Comparison of ENCODE assay signal across 12 cellular contexts in genomic region chr2:64649626-64650025, GRCh38. TPM values are rescaled to one million over a fixed set of nuclear protein-coding genes. Genes with fewer than 3 reads are reported as not detected.
A peak's percentile ranks its signal among the peaks of the same experiment; 100 is the strongest.
DNase-seq lines count a peak whose midpoint lies in the region; ATAC-seq and TF ChIP-seq lines count a peak whose summit lies in the region.
"Had no signal": no experiment of that assay in that cellular context is flagged by ENCODE, and none has a peak within 500 bp of the region (broad histone marks: within the 10 kb centered on the region; RNA-seq: fewer than 3 reads in every experiment).

No MANE protein-coding gene starts in this region.

- H3K4me1 ChIP-seq in Caco-2 (peaks cover 63% of the 10 kb centered on the region), esophagus muscularis mucosa (peaks cover 46 to 76% (median 68%) of the 10 kb centered on the region in 4 donors), parathyroid adenoma (peaks cover 39% of the 10 kb centered on the region), aorta (ENCODE audit: control insufficient read depth in 1 of 2, insufficient read depth in 2 of 2, low read length in 2 of 2) (no peaks in the 10 kb centered on the region)

- no peak for TF ChIP-seq POLR2A in esophagus muscularis mucosa (IDR thresholded peaks at IDR 0.05; ENCODE audit: low read depth)

- H3K36me3 ChIP-seq in Caco-2 (ENCODE audit: control insufficient read depth, insufficient read depth, low read length) (no peaks in the 10 kb centered on the region), esophagus muscularis mucosa (no peaks in the 10 kb centered on the region), parathyroid adenoma (ENCODE audit: control insufficient read depth, insufficient read depth, low read length) (no peaks in the 10 kb centered on the region), aorta (ENCODE audit: control insufficient read depth in 1 of 2, insufficient read depth in 2 of 2, low read length in 1 of 2) (no peaks in the 10 kb centered on the region)

- peak overlapping the region; percentile 50 for H2AFZ ChIP-seq in parathyroid adenoma

- peak overlapping the region; percentile 70 for H3K4me3 Mint-ChIP-seq in Caco-2 (ENCODE audit: unreplicated experiment)
- H3K4me3 Mint-ChIP-seq: WTC11 had no signal

- DNase-seq in Caco-2, result peak; percentile 79 to 85
- DNase-seq in OCI-M1 (lab: John Stamatoyannopoulos, UW), result peak; percentile 52
- DNase-seq in esophagus muscularis mucosa (ENCODE audit: extremely low spot score), result no peak
- DNase-seq in aorta, result no peak
- DNase-seq in hippocampal formation (lab: John Stamatoyannopoulos, UW), result no peak
- no peak for DNase-seq in DMS153 (lab: John Stamatoyannopoulos, UW)
- DNase-seq: effector CD4-positive, alpha-beta T cell; GF-D8; occipital lobe had no signal

- CTCF ChIA-PET in Caco-2 (lab: Charles Lee), result interaction anchor here (0.9 to 2.4 kb wide), 5 partner anchors 101 to 224 kb away, joined by 3 to 21 read pairs (median 6); partner anchors contain the start of gene AFTPH

- peak overlapping the region; percentile 88 for H3K27ac Mint-ChIP-seq in Caco-2 (ENCODE audit: unreplicated experiment)
- H3K27ac Mint-ChIP-seq: WTC11 had no signal

- ATAC-seq in aorta (ENCODE audit: low FRiP score) (no peak), HG03196 (IDR thresholded peaks at IDR 0.05; ENCODE audit: unreplicated experiment) (no peak)
- ATAC-seq: WTC11 had no signal

- BruUV-seq in Caco-2 (replicated peaks; lab: Mats Ljungman, UMichigan), result no TSS peak

- 55% methylated on average over 5 of the region's 5 CpGs for WGBS in esophagus muscularis mucosa
- 77 to 86% methylated on average over 5 of the region's 5 CpGs for WGBS in aorta, 2 donors

- H3K27me3 ChIP-seq in Caco-2 (replicated peaks; ENCODE audit: control insufficient read depth, insufficient read depth, low read length), result no peaks in the 10 kb centered on the region
- no peaks in the 10 kb centered on the region for H3K27me3 ChIP-seq in esophagus muscularis mucosa
- H3K27me3 ChIP-seq in parathyroid adenoma (ENCODE audit: control insufficient read depth, insufficient read depth, low read length), result no peaks in the 10 kb centered on the region
- no peaks in the 10 kb centered on the region for H3K27me3 ChIP-seq in aorta (ENCODE audit: control insufficient read depth in 1 of 2, insufficient read depth in 2 of 2, low read length in 1 of 2)

- H3K9me3 Mint-ChIP-seq in Caco-2 (ENCODE audit: unreplicated experiment), result no peaks in the 10 kb centered on the region
- H3K9me3 Mint-ChIP-seq: WTC11 had no signal

- H3K4me3 ChIP-seq in Caco-2 (ENCODE audit: low read depth, low read length) (peak overlapping the region; percentile 6; the same call in 1 of the 2 replicates), esophagus muscularis mucosa (no peak overlapping the region), parathyroid adenoma (ENCODE audit: low read depth, low read length) (peak overlapping the region; percentile 48), aorta (ENCODE audit: low read length in 2 of 2) (no peak overlapping the region)

- H3K4me1 Mint-ChIP-seq in Caco-2 (ENCODE audit: low read depth, unreplicated experiment), result peaks cover 66% of the 10 kb centered on the region

- peak overlapping the region; percentile 3 to 53 (median 37) for H3K27ac ChIP-seq in esophagus muscularis mucosa (replicated peaks in 1 of 4)
- peak overlapping the region; percentile 71 for H3K27ac ChIP-seq in parathyroid adenoma
- H3K27ac ChIP-seq in aorta (ENCODE audit: low read depth in 1 of 2, low read length in 2 of 2), result no peak overlapping the region

- H3K9ac ChIP-seq in parathyroid adenoma, result no peak overlapping the region

- peaks cover 9% of the 10 kb centered on the region for H3K79me2 ChIP-seq in parathyroid adenoma

- TF ChIP-seq CTCF in Caco-2 (IDR thresholded peaks at IDR 0.05; ENCODE audit: insufficient read depth in 1 of 2, low read depth in 1 of 2, low read length in 1 of 2, severe bottlenecking in 1 of 2, unreplicated experiment in 1 of 2) (no peak), esophagus muscularis mucosa (IDR thresholded peaks at IDR 0.05) (no peak), parathyroid adenoma (IDR thresholded peaks at IDR 0.05) (no peak)

- H3K9me3 ChIP-seq in Caco-2, result no peaks in the 10 kb centered on the region
- H3K9me3 ChIP-seq in esophagus muscularis mucosa, result peaks cover 0 to 3% (median 0%) of the 10 kb centered on the region in 4 donors
- no peaks in the 10 kb centered on the region for H3K9me3 ChIP-seq in parathyroid adenoma (ENCODE audit: control insufficient read depth, low read length)
- no peaks in the 10 kb centered on the region for H3K9me3 ChIP-seq in aorta (ENCODE audit: control insufficient read depth, low read length)

- peak overlapping the region; percentile 61 for H3K4me2 ChIP-seq in parathyroid adenoma (ENCODE audit: low read length)

- intact Hi-C loops in Caco-2 (cut with micrococcal nuclease; ENCODE audit: unreplicated experiment) (loop anchor here (1.0 to 10.0 kb wide), 5 partner anchors 35 to 575 kb away; partner anchors contain the start of genes ACTR2 and AFTPH), esophagus muscularis mucosa (cut with DNase I) (loop anchor here (5.0 to 10.0 kb wide), 5 partner anchors 42 to 195 kb away; partner anchors contain the start of genes AFTPH and LGALSL), aorta (cut with DNase I) (loop anchor here (5.0 to 10.0 kb wide), 3 partner anchors 103 to 125 kb away; partner anchors contain the start of gene AFTPH (in 1 of the 2))

- POLR2A ChIA-PET in Caco-2 (lab: Charles Lee), result interaction anchor here (2.4 kb wide), 1 partner anchor 101 kb away, joined by 24 read pairs; no protein-coding TSS in a partner anchor

- H3K36me3 Mint-ChIP-seq in Caco-2 (ENCODE audit: insufficient read depth, unreplicated experiment), result peaks cover 26% of the 10 kb centered on the region
- H3K36me3 Mint-ChIP-seq: WTC11 had no signal

- H3K27me3 Mint-ChIP-seq in Caco-2 (ENCODE audit: insufficient read depth, unreplicated experiment), result no peaks in the 10 kb centered on the region

- TF ChIP-seq EP300 in esophagus muscularis mucosa (IDR thresholded peaks at IDR 0.05), result no peak

RNA-seq across cellular contexts. Expression of gene SERTAD2, which starts 4.1 kb away (rescaled TPM):
- total RNA-seq in Caco-2 (2022), result 25.1 and 25.8 TPM in 2 replicates
- 10 to 100 TPM; 12.1 to 18.1 (median 14.3) TPM for total RNA-seq in esophagus muscularis mucosa
- total RNA-seq in aorta, result 10 to 100 TPM; 23.5 to 27.4 TPM
- polyA plus RNA-seq in aorta, result 10 to 100 TPM in 1 of 2 donors, 1 to 10 TPM in 1; 4.6 to 17.7 TPM

Comparison
In these comparisons a context has a peak if more than half of its experiments do, and no peak if none do; other contexts are left out.
1. DNase-seq: peak in Caco-2 (2 of 2) and OCI-M1 (single experiment); none in esophagus muscularis mucosa (single experiment), aorta (0 of 2), hippocampal formation (0 of 2) and DMS153 (single experiment).
2. H3K4me3 ChIP-seq: peak in Caco-2 (single experiment) and parathyroid adenoma (single experiment); none in esophagus muscularis mucosa (0 of 4) and aorta (0 of 2).
3. H3K27ac ChIP-seq: peak in esophagus muscularis mucosa (4 of 4) and parathyroid adenoma (single experiment); none in aorta (0 of 2).